9 cellular contexts compared by ENCODE assay signal in the genomic region with DNA sequence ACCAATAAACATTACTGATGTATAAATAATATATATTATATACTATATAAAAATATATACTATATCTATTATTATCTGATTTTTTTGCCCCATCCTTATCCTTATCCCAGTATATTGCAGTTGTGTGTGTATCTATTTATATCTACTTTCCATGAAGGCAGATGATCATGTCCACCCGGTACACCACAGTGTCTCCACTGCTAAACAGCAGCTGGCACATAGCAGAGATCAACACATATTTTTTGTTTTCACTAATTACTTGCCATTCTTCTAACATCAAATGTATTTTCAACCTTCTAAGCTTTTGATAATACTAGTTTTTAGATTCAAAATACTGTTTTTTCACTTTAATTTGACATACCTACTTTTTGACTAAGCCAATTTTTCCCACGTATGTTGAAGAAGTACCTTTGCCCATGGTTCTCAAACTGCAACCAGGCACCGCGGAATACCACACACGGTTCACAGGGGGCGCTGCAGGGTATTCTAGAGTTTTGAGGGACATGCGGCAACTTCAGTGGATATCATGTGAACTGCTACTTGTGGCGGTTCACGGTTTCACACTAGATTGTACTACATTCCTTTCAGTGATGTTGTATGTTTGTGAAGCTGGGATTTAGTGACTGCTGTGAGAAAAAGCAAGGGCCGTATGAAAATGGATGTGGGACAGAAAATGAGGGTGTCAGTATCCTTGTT.
DNase-seq lines count a peak whose midpoint lies in the region; ATAC-seq and TF ChIP-seq lines count a peak whose summit lies in the region.
"Had no signal": no experiment of that assay in that cellular context is flagged by ENCODE, and none has a peak within 500 bp of the region (broad histone marks: within the 10 kb centered on the region; RNA-seq: fewer than 3 reads in every experiment).

No MANE protein-coding gene starts in this region.

- no peak overlapping the region for H3K4me2 ChIP-seq in Loucy (ENCODE audit: low read depth, low read length, poor library complexity, severe bottlenecking)
- no peak overlapping the region for H3K4me2 ChIP-seq in trophoblast cell (ENCODE audit: low read length)

- no peak overlapping the region for H4K12ac ChIP-seq in trophoblast cell (ENCODE audit: low read depth, low read length)

- H2BK12ac ChIP-seq in trophoblast cell (ENCODE audit: low read length): no peak overlapping the region

- H3K23ac ChIP-seq in trophoblast cell (ENCODE audit: low read length): no peak overlapping the region

- H3K9me3 ChIP-seq in Loucy (ENCODE audit: insufficient read depth, low read depth, low read length): no peaks in the 10 kb centered on the region
- no peaks in the 10 kb centered on the region for H3K9me3 ChIP-seq in trophoblast cell (ENCODE audit: insufficient read depth, low read depth, low read length)
- H3K9me3 ChIP-seq: ovary had no signal

- no peak overlapping the region for H3K27ac ChIP-seq in trophoblast cell (ENCODE audit: low read depth, low read length)
- H3K27ac ChIP-seq: ovary had no signal

- H3K9me2 ChIP-seq in Loucy (replicated peaks; ENCODE audit: low read depth, low read length): no peaks in the 10 kb centered on the region

- H3K4ac ChIP-seq in trophoblast cell (ENCODE audit: low read depth, low read length): no peak overlapping the region

- peak; percentile 87 for ATAC-seq in GM21723 (IDR thresholded peaks at IDR 0.05; ENCODE audit: unreplicated experiment)

- H4K91ac ChIP-seq in trophoblast cell (ENCODE audit: low read depth, low read length): no peak overlapping the region

- H3K79me2 ChIP-seq in Loucy (ENCODE audit: insufficient read depth, low read length) (no peaks in the 10 kb centered on the region), trophoblast cell (ENCODE audit: control insufficient read depth, insufficient read depth, low read length, poor library complexity) (no peaks in the 10 kb centered on the region)

- H2AFZ ChIP-seq in Loucy (ENCODE audit: low read length) (peak overlapping the region; percentile 6; the same call in 1 of the 2 replicates), trophoblast cell (ENCODE audit: insufficient read depth, low read length, poor library complexity) (no peak overlapping the region)

- no peak overlapping the region for H3K4me3 ChIP-seq in Loucy (ENCODE audit: low read length, poor library complexity, severe bottlenecking)
- no peak overlapping the region for H3K4me3 ChIP-seq in epithelial cell of esophagus (ENCODE audit: low read length)
- H3K4me3 ChIP-seq in trophoblast cell (ENCODE audit: low read depth, low read length): no peak overlapping the region
- H3K4me3 ChIP-seq: ovary had no signal

- no peaks in the 10 kb centered on the region for H3K36me3 ChIP-seq in Loucy (ENCODE audit: insufficient read depth, low read length)
- H3K36me3 ChIP-seq in trophoblast cell (ENCODE audit: control insufficient read depth in 1 of 2, insufficient read depth in 2 of 2, low read length in 2 of 2): no peaks in the 10 kb centered on the region
- H3K36me3 ChIP-seq: ovary had no signal

- H3K4me1 ChIP-seq in Loucy (ENCODE audit: insufficient read depth, low read length, poor library complexity, severe bottlenecking): no peaks in the 10 kb centered on the region
- no peaks in the 10 kb centered on the region for H3K4me1 ChIP-seq in trophoblast cell (ENCODE audit: control insufficient read depth in 1 of 2, insufficient read depth in 2 of 2, low read length in 2 of 2)

- H2AK5ac ChIP-seq in trophoblast cell (ENCODE audit: low read length): no peak overlapping the region

- H4K8ac ChIP-seq in trophoblast cell (ENCODE audit: low read depth, low read length): no peak overlapping the region

- H3K79me1 ChIP-seq in trophoblast cell (ENCODE audit: low read length): no peaks in the 10 kb centered on the region

- DNase-seq in DMS 273 (lab: John Stamatoyannopoulos, UW; ENCODE audit: unreplicated experiment) (peak; percentile 47), DMS 273 treated with DMSO at 0.1 percent for 48 hours (lab: John Stamatoyannopoulos, UW) (no peak), epithelial cell of esophagus (ENCODE audit: low read depth) (peak; percentile 58), trophoblast cell (peak; percentile 5 to 33), glomerular visceral epithelial cell (ENCODE audit: extremely low spot score) (no peak), Ammon's horn (ENCODE audit: low spot score) (no peak)

- H2BK5ac ChIP-seq in trophoblast cell (ENCODE audit: low read depth, low read length, poor library complexity): no peak overlapping the region

- H3K27me3 ChIP-seq in Loucy (ENCODE audit: insufficient read depth, low read length, poor library complexity, severe bottlenecking) (no peaks in the 10 kb centered on the region), trophoblast cell (ENCODE audit: insufficient read depth, low read length) (no peaks in the 10 kb centered on the region)
- H3K27me3 ChIP-seq: ovary had no signal

- no peak overlapping the region for H3K14ac ChIP-seq in trophoblast cell (ENCODE audit: low read length)

- no CpG with 5 or more reads among the region's 10 CpGs for WGBS in trophoblast cell (ENCODE audit: extremely low coverage, insufficient coverage, insufficient read length)

- H3K9ac ChIP-seq in Loucy (ENCODE audit: low read depth, low read length, poor library complexity, severe bottlenecking) (no peak overlapping the region), trophoblast cell (ENCODE audit: low read length) (no peak overlapping the region)

- peak; percentile 81 for TF ChIP-seq CTCF in Loucy (conservative IDR thresholded peaks at IDR 0.05; ENCODE audit: low read length)
- peak; percentile 62 for TF ChIP-seq CTCF in epithelial cell of esophagus (IDR thresholded peaks at IDR 0.05; ENCODE audit: insufficient read depth, low read depth, low read length, missing control alignments)

- H3F3A ChIP-seq in Loucy (ENCODE audit: low read depth): no peaks in the 10 kb centered on the region

- no peak overlapping the region for H2BK120ac ChIP-seq in trophoblast cell (ENCODE audit: insufficient read depth, low read length, poor library complexity)

- no peaks in the 10 kb centered on the region for H4K20me1 ChIP-seq in Loucy (ENCODE audit: insufficient read depth, low read length, poor library complexity, severe bottlenecking)

- H3K18ac ChIP-seq in trophoblast cell (ENCODE audit: low read length): no peak overlapping the region

Comparison
In these comparisons a context has a peak if more than half of its experiments do, and no peak if none do; other contexts are left out.
1. DNase-seq: peak in DMS 273 (single experiment), epithelial cell of esophagus (single experiment) and trophoblast cell (2 of 2); none in DMS 273 treated with DMSO at 0.1 percent for 48 hours (single experiment), glomerular visceral epithelial cell (single experiment) and Ammon's horn (single experiment).